In the genomic region with DNA sequence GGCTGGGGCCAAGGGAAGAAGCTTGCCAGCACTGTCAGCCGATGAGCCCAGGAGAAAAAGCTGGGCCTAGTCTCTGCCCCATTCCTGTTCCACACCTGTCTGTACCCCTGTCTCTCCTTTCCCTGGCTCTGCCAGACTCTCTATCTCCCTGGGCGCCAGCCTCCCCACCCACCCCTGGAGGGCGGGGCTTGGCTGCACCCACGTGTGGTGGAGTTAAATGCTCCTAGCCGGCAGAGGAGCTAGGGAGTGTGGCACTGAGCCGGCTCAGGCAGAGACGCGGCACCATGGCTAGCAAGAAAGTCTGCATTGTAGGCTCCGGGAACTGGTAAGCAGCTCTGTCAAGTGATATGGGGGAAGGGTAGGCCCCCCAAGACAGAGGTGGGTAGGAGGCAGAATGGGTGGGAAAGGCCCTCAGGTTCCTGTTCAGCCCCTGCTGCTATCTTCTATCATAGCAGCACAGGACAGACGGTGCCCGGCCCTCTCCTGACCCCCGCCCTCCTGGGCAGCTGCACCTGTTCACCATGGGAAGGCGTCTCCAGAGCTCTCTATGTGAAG, we compare ENCODE assay signal across 9 cellular contexts. TPM values are rescaled to one million over a fixed set of nuclear protein-coding genes. Genes with fewer than 3 reads are reported as not detected.
DNase-seq lines count a peak whose midpoint lies in the region; ATAC-seq and TF ChIP-seq lines count a peak whose summit lies in the region.
"Had no signal": no experiment of that assay in that cellular context is flagged by ENCODE, and none has a peak within 500 bp of the region (broad histone marks: within the 10 kb centered on the region; RNA-seq: fewer than 3 reads in every experiment).

A gene (plus strand): TSS at position 242 of the 555 bp plus-strand sequence. CDS start 43 bp downstream, at position 285.

- H3K27ac Mint-ChIP-seq in activated CD8-positive, alpha-beta T cell treated with anti-CD3 and anti-CD28 coated beads for 36 hours, result peak within 1 kb of the TSS; percentile 20
- H3K27ac Mint-ChIP-seq in glutamatergic neuron (ENCODE audit: unreplicated experiment), result no peak within 1 kb of the TSS
- H3K27ac Mint-ChIP-seq: activated naive CD4-positive, alpha-beta T cell treated with anti-CD3 and anti-CD28 coated beads, Interleukin-2, amount 50 U/mL, for 24 hours had no signal

- peaks cover 8% of the 10 kb centered on the region; the same call in 1 of the 2 replicates for H3K36me3 ChIP-seq in Karpas-422 (ENCODE audit: insufficient read depth, low read length)
- peaks cover 2% of the 10 kb centered on the region for H3K36me3 ChIP-seq in ovary

- H3K4me3 ChIP-seq in Karpas-422 (ENCODE audit: low read length) (no peak within 1 kb of the TSS), ovary (no peak within 1 kb of the TSS)

- no peak within 1 kb of the TSS for H3K4me3 Mint-ChIP-seq in activated CD8-positive, alpha-beta T cell treated with anti-CD3 and anti-CD28 coated beads for 36 hours
- H3K4me3 Mint-ChIP-seq in glutamatergic neuron (ENCODE audit: unreplicated experiment), result peak within 1 kb of the TSS; percentile 18
- H3K4me3 Mint-ChIP-seq: activated naive CD4-positive, alpha-beta T cell treated with anti-CD3 and anti-CD28 coated beads, Interleukin-2, amount 50 U/mL, for 24 hours had no signal

- no peaks in the 10 kb centered on the region for H3K79me2 ChIP-seq in Karpas-422 (ENCODE audit: low read length)

- CTCF ChIA-PET in activated CD8-positive, alpha-beta T cell treated with anti-CD3 and anti-CD28 coated beads for 36 hours (lab: Charles Lee), result interaction anchor here (0.6 to 6.7 kb wide), 7 partner anchors 7 to 211 kb away, joined by 3 to 54 read pairs (median 3); a partner anchor contains a TSS

- peak in 12 of 14 donors; percentile 12 to 84 (median 52) for DNase-seq in C1 segment of cervical spinal cord (lab: John Stamatoyannopoulos, UW)
- peak; percentile 69 for DNase-seq in Karpas-422
- peak; percentile 50 for DNase-seq in activated CD8-positive, alpha-beta T cell treated with anti-CD3 and anti-CD28 coated beads for 36 hours
- DNase-seq in glutamatergic neuron, result no peak
- DNase-seq in ovary, result peak; percentile 68 to 79 (median 72)

- peak; percentile 84 for ATAC-seq in activated CD8-positive, alpha-beta T cell treated with anti-CD3 and anti-CD28 coated beads for 36 hours
- ATAC-seq in GM21423 (IDR thresholded peaks at IDR 0.05; ENCODE audit: unreplicated experiment) (no peak), HG02970 (IDR thresholded peaks at IDR 0.05; ENCODE audit: low FRiP score, unreplicated experiment) (no peak), GM18868 (IDR thresholded peaks at IDR 0.05; ENCODE audit: unreplicated experiment) (no peak)

- intact Hi-C loops in activated CD8-positive, alpha-beta T cell treated with anti-CD3 and anti-CD28 coated beads for 36 hours (cut with micrococcal nuclease), result no loop called here
- intact Hi-C loops in ovary (cut with DNase I), result no loop called here

- no peaks in the 10 kb centered on the region for H4K20me1 ChIP-seq in Karpas-422 (ENCODE audit: insufficient read depth, low read depth, low read length)

- H3K27me3 Mint-ChIP-seq in activated CD8-positive, alpha-beta T cell treated with anti-CD3 and anti-CD28 coated beads for 36 hours, result no peaks in the 10 kb centered on the region
- peaks cover 4% of the 10 kb centered on the region for H3K27me3 Mint-ChIP-seq in glutamatergic neuron (ENCODE audit: unreplicated experiment)
- H3K27me3 Mint-ChIP-seq: activated naive CD4-positive, alpha-beta T cell treated with anti-CD3 and anti-CD28 coated beads, Interleukin-2, amount 50 U/mL, for 24 hours had no signal

- WGBS in ovary, 3 donors, result 14 to 18% (median 15%) methylated on average over 13 of the region's 13 CpGs

- H3K27me3 ChIP-seq in Karpas-422 (ENCODE audit: low read length), result no peaks in the 10 kb centered on the region
- H3K27me3 ChIP-seq in ovary, result no peaks in the 10 kb centered on the region

- peaks cover 16% of the 10 kb centered on the region for H3K36me3 Mint-ChIP-seq in activated CD8-positive, alpha-beta T cell treated with anti-CD3 and anti-CD28 coated beads for 36 hours (ENCODE audit: low read depth)
- H3K36me3 Mint-ChIP-seq in glutamatergic neuron (ENCODE audit: unreplicated experiment), result peaks cover 6% of the 10 kb centered on the region

- POLR2A ChIA-PET in activated CD8-positive, alpha-beta T cell treated with anti-CD3 and anti-CD28 coated beads for 36 hours (lab: Charles Lee), result interaction anchor here (0.9 to 1.3 kb wide), 2 partner anchors 9 to 19 kb away, joined by 3 to 5 read pairs; no protein-coding TSS in a partner anchor

- no peak within 1 kb of the TSS for H2AFZ ChIP-seq in Karpas-422 (ENCODE audit: low read length)

- no peaks in the 10 kb centered on the region for H3K9me3 Mint-ChIP-seq in activated CD8-positive, alpha-beta T cell treated with anti-CD3 and anti-CD28 coated beads for 36 hours
- H3K9me3 Mint-ChIP-seq in glutamatergic neuron (ENCODE audit: unreplicated experiment), result peaks cover 4% of the 10 kb centered on the region
- H3K9me3 Mint-ChIP-seq: activated naive CD4-positive, alpha-beta T cell treated with anti-CD3 and anti-CD28 coated beads, Interleukin-2, amount 50 U/mL, for 24 hours had no signal

- peak within 1 kb of the TSS; percentile 43; the same call in 1 of the 2 replicates for H3K9ac ChIP-seq in Karpas-422 (ENCODE audit: low read length)

- no peak within 1 kb of the TSS for H3K4me2 ChIP-seq in Karpas-422 (ENCODE audit: low read depth, low read length, poor library complexity, severe bottlenecking)

- H3K27ac ChIP-seq in Karpas-422 (ENCODE audit: low read length) (peak within 1 kb of the TSS; percentile 61), ovary (peak within 1 kb of the TSS in 1 of 2 donors; percentile 27)

- no peaks in the 10 kb centered on the region for H3K4me1 Mint-ChIP-seq in activated CD8-positive, alpha-beta T cell treated with anti-CD3 and anti-CD28 coated beads for 36 hours (ENCODE audit: low read depth)
- H3K4me1 Mint-ChIP-seq in glutamatergic neuron (ENCODE audit: low read depth, unreplicated experiment), result peaks cover 7% of the 10 kb centered on the region

- H3K9me3 ChIP-seq in Karpas-422 (ENCODE audit: low read length), result no peaks in the 10 kb centered on the region
- no peaks in the 10 kb centered on the region for H3K9me3 ChIP-seq in ovary

- H3K4me1 ChIP-seq in Karpas-422 (ENCODE audit: low read length), result peaks cover 39% of the 10 kb centered on the region
- peaks cover 15% of the 10 kb centered on the region for H3K4me1 ChIP-seq in ovary (ENCODE audit: insufficient read depth)

- no peak for TF ChIP-seq CTCF in activated CD8-positive, alpha-beta T cell treated with anti-CD3 and anti-CD28 coated beads for 36 hours (IDR thresholded peaks at IDR 0.05)
- no peak for TF ChIP-seq CTCF in glutamatergic neuron (IDR thresholded peaks at IDR 0.05; ENCODE audit: partially characterized antibody, unreplicated experiment)
- no peak for TF ChIP-seq CTCF in ovary (IDR thresholded peaks at IDR 0.05)

- no peak for TF ChIP-seq EP300 in ovary (IDR thresholded peaks at IDR 0.05)

- TF ChIP-seq POLR2A in ovary (IDR thresholded peaks at IDR 0.05), result no peak

- no peaks in the 10 kb centered on the region for H3K9me2 ChIP-seq in Karpas-422 (replicated peaks; ENCODE audit: insufficient read depth, low read length)

RNA-seq across cellular contexts. Expression of the gene that starts here (rescaled TPM):
- 1.0 and 1.1 TPM in 2 replicates for total RNA-seq in Karpas-422 (2014; rRNA removed; shearing (Covaris generic); ENCODE audit: low replicate concordance)
- total RNA-seq in activated CD8-positive, alpha-beta T cell treated with anti-CD3 and anti-CD28 coated beads for 36 hours, result under 1 TPM; 0.16 to 0.20 TPM
- total RNA-seq in glutamatergic neuron (ENCODE audit: unreplicated experiment) (0.81 TPM), ovary (1 to 10 TPM in 1 of 7 donors, under 1 TPM in 6; 0.15 to 9.4 (median 0.46) TPM)
- polyA plus RNA-seq in ovary, result under 1 TPM; 0.10 to 0.85 TPM

Comparison
In these comparisons a context has a peak if more than half of its experiments do, and no peak if none do; other contexts are left out.
1. Peak in DNase-seq and ATAC-seq in activated CD8-positive, alpha-beta T cell treated with anti-CD3 and anti-CD28 coated beads for 36 hours; RNA of the gene not detected or under 1 TPM.